Comparison of ENCODE assay signal across 2 cellular contexts in the genomic region with DNA sequence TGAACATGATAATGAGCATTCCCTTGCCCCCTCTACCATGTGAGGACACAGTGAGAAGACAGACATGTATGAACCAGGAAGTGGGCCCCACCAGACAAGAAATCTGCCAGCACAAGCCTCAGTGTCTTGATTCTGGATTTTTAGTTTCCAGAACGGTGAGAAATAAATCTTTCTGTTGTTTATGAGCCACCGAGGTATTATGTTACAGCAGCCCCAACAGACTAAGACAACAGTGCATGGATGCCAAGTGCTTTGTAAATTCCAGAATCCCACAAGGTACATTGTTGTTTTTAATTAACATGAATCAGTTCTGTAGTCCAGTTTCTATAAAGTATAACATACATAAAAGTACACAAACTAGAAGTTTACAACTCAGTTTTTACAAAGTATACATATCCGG.
TF ChIP-seq lines count a peak whose summit lies in the region.

No MANE protein-coding gene starts in this region.

TF ChIP-seq in IMR-90, 13 proteins besides CTCF, POLR2A, EP300 and RAD21:
- TF ChIP-seq MAZ (IDR thresholded peaks at IDR 0.05; ENCODE audit: borderline replicate concordance, low read depth, low read length): no peak
- TF ChIP-seq FOS (IDR thresholded peaks at IDR 0.05; ENCODE audit: low read depth, low read length): no peak
- no peak for TF ChIP-seq MAFK (IDR thresholded peaks at IDR 0.05; ENCODE audit: low read depth, low read length)
- TF ChIP-seq, protein P1, sequence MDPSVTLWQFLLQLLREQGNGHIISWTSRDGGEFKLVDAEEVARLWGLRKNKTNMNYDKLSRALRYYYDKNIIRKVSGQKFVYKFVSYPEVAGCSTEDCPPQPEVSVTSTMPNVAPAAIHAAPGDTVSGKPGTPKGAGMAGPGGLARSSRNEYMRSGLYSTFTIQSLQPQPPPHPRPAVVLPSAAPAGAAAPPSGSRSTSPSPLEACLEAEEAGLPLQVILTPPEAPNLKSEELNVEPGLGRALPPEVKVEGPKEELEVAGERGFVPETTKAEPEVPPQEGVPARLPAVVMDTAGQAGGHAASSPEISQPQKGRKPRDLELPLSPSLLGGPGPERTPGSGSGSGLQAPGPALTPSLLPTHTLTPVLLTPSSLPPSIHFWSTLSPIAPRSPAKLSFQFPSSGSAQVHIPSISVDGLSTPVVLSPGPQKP (IDR thresholded peaks at IDR 0.05; ENCODE audit: borderline replicate concordance, low read depth, low read length): no peak
- TF ChIP-seq BHLHE40 (IDR thresholded peaks at IDR 0.05; ENCODE audit: low read depth, low read length): no peak
- TF ChIP-seq NFE2L2 (IDR thresholded peaks at IDR 0.05; ENCODE audit: low read depth, low read length): no peak
- no peak for TF ChIP-seq CEBPB (IDR thresholded peaks at IDR 0.05; ENCODE audit: low read depth, low read length)
- no peak for TF ChIP-seq SMC3 (IDR thresholded peaks at IDR 0.05; ENCODE audit: low read depth, low read length)
- TF ChIP-seq RCOR1 (IDR thresholded peaks at IDR 0.05; ENCODE audit: insufficient replicate concordance, low read length): no peak
- no peak for TF ChIP-seq MXI1 (IDR thresholded peaks at IDR 0.05; ENCODE audit: borderline replicate concordance, low read depth, low read length)
TF ChIP-seq in IMR-90: peak in this region for 0.

TF ChIP-seq in GM23338, 12 proteins besides CTCF, POLR2A, EP300 and RAD21:
- TF ChIP-seq, protein P2, sequence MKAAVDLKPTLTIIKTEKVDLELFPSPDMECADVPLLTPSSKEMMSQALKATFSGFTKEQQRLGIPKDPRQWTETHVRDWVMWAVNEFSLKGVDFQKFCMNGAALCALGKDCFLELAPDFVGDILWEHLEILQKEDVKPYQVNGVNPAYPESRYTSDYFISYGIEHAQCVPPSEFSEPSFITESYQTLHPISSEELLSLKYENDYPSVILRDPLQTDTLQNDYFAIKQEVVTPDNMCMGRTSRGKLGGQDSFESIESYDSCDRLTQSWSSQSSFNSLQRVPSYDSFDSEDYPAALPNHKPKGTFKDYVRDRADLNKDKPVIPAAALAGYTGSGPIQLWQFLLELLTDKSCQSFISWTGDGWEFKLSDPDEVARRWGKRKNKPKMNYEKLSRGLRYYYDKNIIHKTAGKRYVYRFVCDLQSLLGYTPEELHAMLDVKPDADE (IDR thresholded peaks at IDR 0.05): no peak
- TF ChIP-seq ZNF114 (CRISPR knock-in tag; IDR thresholded peaks at IDR 0.05): no peak
- no peak for TF ChIP-seq ZNF331 (CRISPR knock-in tag; IDR thresholded peaks at IDR 0.05; ENCODE audit: low read depth)
- no peak for TF ChIP-seq CREB1 (CRISPR knock-in tag; IDR thresholded peaks at IDR 0.05; ENCODE audit: low read depth)
- TF ChIP-seq EZH2 (IDR thresholded peaks at IDR 0.05; ENCODE audit: low read depth, unreplicated experiment): no peak
- TF ChIP-seq POLR2AphosphoS5 (IDR thresholded peaks at IDR 0.05; ENCODE audit: low read depth): no peak
- TF ChIP-seq, protein P3, sequence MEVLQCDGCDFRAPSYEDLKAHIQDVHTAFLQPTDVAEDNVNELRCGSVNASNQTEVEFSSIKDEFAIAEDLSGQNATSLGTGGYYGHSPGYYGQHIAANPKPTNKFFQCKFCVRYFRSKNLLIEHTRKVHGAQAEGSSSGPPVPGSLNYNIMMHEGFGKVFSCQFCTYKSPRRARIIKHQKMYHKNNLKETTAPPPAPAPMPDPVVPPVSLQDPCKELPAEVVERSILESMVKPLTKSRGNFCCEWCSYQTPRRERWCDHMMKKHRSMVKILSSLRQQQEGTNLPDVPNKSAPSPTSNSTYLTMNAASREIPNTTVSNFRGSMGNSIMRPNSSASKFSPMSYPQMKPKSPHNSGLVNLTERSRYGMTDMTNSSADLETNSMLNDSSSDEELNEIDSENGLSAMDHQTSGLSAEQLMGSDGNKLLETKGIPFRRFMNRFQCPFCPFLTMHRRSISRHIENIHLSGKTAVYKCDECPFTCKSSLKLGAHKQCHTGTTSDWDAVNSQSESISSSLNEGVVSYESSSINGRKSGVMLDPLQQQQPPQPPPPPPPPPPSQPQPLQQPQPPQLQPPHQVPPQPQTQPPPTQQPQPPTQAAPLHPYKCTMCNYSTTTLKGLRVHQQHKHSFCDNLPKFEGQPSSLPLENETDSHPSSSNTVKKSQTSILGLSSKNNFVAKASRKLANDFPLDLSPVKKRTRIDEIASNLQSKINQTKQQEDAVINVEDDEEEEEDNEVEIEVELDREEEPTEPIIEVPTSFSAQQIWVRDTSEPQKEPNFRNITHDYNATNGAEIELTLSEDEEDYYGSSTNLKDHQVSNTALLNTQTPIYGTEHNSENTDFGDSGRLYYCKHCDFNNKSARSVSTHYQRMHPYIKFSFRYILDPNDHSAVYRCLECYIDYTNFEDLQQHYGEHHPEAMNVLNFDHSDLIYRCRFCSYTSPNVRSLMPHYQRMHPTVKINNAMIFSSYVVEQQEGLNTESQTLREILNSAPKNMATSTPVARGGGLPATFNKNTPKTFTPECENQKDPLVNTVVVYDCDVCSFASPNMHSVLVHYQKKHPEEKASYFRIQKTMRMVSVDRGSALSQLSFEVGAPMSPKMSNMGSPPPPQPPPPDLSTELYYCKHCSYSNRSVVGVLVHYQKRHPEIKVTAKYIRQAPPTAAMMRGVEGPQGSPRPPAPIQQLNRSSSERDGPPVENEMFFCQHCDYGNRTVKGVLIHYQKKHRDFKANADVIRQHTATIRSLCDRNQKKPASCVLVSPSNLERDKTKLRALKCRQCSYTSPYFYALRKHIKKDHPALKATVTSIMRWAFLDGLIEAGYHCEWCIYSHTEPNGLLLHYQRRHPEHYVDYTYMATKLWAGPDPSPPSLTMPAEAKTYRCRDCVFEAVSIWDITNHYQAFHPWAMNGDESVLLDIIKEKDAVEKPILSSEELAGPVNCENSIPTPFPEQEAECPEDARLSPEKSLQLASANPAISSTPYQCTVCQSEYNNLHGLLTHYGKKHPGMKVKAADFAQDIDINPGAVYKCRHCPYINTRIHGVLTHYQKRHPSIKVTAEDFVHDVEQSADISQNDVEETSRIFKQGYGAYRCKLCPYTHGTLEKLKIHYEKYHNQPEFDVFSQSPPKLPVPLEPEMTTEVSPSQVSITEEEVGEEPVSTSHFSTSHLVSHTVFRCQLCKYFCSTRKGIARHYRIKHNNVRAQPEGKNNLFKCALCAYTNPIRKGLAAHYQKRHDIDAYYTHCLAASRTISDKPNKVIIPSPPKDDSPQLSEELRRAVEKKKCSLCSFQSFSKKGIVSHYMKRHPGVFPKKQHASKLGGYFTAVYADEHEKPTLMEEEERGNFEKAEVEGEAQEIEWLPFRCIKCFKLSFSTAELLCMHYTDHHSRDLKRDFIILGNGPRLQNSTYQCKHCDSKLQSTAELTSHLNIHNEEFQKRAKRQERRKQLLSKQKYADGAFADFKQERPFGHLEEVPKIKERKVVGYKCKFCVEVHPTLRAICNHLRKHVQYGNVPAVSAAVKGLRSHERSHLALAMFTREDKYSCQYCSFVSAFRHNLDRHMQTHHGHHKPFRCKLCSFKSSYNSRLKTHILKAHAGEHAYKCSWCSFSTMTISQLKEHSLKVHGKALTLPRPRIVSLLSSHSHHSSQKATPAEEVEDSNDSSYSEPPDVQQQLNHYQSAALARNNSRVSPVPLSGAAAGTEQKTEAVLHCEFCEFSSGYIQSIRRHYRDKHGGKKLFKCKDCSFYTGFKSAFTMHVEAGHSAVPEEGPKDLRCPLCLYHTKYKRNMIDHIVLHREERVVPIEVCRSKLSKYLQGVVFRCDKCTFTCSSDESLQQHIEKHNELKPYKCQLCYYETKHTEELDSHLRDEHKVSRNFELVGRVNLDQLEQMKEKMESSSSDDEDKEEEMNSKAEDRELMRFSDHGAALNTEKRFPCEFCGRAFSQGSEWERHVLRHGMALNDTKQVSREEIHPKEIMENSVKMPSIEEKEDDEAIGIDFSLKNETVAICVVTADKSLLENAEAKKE (CRISPR knock-in tag; IDR thresholded peaks at IDR 0.05): no peak
- TF ChIP-seq STAT1 (IDR thresholded peaks at IDR 0.05; ENCODE audit: unreplicated experiment): no peak
- no peak for TF ChIP-seq NANOG (IDR thresholded peaks at IDR 0.05; ENCODE audit: borderline replicate concordance)
- no peak for TF ChIP-seq JUNB (IDR thresholded peaks at IDR 0.05; ENCODE audit: unreplicated experiment)
- no peak for TF ChIP-seq EZH2phosphoT487 (IDR thresholded peaks at IDR 0.05; ENCODE audit: unreplicated experiment)
- TF ChIP-seq, protein P4, sequence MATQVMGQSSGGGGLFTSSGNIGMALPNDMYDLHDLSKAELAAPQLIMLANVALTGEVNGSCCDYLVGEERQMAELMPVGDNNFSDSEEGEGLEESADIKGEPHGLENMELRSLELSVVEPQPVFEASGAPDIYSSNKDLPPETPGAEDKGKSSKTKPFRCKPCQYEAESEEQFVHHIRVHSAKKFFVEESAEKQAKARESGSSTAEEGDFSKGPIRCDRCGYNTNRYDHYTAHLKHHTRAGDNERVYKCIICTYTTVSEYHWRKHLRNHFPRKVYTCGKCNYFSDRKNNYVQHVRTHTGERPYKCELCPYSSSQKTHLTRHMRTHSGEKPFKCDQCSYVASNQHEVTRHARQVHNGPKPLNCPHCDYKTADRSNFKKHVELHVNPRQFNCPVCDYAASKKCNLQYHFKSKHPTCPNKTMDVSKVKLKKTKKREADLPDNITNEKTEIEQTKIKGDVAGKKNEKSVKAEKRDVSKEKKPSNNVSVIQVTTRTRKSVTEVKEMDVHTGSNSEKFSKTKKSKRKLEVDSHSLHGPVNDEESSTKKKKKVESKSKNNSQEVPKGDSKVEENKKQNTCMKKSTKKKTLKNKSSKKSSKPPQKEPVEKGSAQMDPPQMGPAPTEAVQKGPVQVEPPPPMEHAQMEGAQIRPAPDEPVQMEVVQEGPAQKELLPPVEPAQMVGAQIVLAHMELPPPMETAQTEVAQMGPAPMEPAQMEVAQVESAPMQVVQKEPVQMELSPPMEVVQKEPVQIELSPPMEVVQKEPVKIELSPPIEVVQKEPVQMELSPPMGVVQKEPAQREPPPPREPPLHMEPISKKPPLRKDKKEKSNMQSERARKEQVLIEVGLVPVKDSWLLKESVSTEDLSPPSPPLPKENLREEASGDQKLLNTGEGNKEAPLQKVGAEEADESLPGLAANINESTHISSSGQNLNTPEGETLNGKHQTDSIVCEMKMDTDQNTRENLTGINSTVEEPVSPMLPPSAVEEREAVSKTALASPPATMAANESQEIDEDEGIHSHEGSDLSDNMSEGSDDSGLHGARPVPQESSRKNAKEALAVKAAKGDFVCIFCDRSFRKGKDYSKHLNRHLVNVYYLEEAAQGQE (IDR thresholded peaks at IDR 0.05; ENCODE audit: unreplicated experiment): no peak
